ENCODE assay signal across 8 cellular contexts in the genomic region with DNA sequence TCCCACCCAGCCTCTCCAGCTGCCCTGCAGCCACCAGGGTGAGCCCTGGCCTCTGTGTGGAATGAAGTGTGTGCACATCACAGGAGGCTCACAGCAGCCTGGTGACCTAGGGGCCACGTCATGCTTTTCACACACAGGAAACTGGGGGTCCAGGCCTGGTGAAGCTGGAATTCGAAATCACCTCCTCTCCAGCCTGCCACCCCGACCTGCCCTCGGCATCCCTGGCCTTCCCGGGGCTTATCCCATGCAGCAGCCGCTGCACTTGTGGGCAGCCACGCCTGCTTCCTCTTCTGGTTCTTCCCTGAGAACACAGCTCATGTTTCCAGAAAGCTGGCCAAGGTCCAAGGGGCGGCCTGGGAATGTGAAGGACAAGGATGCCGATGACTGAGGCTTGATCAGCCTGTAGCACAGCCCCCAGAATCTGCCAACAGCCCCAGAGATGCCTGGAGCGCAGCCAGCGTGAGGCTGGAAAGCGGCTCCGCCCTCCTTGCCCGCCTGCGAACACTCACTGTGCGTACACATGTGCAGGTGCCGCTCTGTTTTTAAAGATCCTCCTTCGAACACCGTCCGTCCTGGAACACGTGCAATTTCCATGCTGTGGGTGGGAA. TPM values are rescaled to one million over a fixed set of nuclear protein-coding genes. Genes with fewer than 3 reads are reported as not detected.
A peak's percentile ranks its signal among the peaks of the same experiment; 100 is the strongest.
DNase-seq lines count a peak whose midpoint lies in the region; ATAC-seq, FAIRE-seq and TF ChIP-seq lines count a peak whose summit lies in the region.

No MANE protein-coding gene starts in this region.

- POLR2A ChIA-PET in A549 (lab: Yijun Ruan, JAX) = interaction anchor here (1.1 to 1.9 kb wide), 2 partner anchors 87 to 90 kb away, joined by 5 to 16 read pairs; no protein-coding TSS in a partner anchor

- H3K4me1 ChIP-seq in A549 (peaks cover 42% of the 10 kb centered on the region), SJSA1 (replicated peaks) (peaks cover 20% of the 10 kb centered on the region), stomach smooth muscle (ENCODE audit: control insufficient read depth, insufficient read depth, low read length) (peaks cover 24% of the 10 kb centered on the region)

- TF ChIP-seq CTCF in A549 (IDR thresholded peaks at IDR 0.05) = no peak

- peak; percentile 65 to 66 for DNase-seq in A549 (ENCODE audit: low read depth in 1 of 2, low spot score in 1 of 2)
- DNase-seq in Kasumi-1 (lab: John Stamatoyannopoulos, UW) = peak; percentile 6 to 33
- peak; percentile 60 to 91 for DNase-seq in SJSA1 (ENCODE audit: low read depth in 1 of 2, low spot score in 2 of 2)
- DNase-seq in Right ventricle myocardium superior = peak; percentile 91
- DNase-seq in stimulated activated naive CD4-positive, alpha-beta T cell (lab: John Stamatoyannopoulos, UW) = no peak
- DNase-seq in NOMO-1 treated with dmso at 0.1 percent for 144 hours (lab: John Stamatoyannopoulos, UW; ENCODE audit: unreplicated experiment) = no peak

- no peak for FAIRE-seq in A549 (lab: Jason Lieb, UNC)

- no peak overlapping the region for H3K4me3 ChIP-seq in A549
- no peak overlapping the region for H3K4me3 ChIP-seq in SJSA1
- H3K4me3 ChIP-seq in stomach smooth muscle (ENCODE audit: low read length in 2 of 2) = no peak overlapping the region

- peaks cover 37% of the 10 kb centered on the region for H3K27me3 ChIP-seq in SJSA1 (replicated peaks)
- peaks cover 7 to 17% of the 10 kb centered on the region in 2 donors for H3K27me3 ChIP-seq in stomach smooth muscle (ENCODE audit: control insufficient read depth in 1 of 2, insufficient read depth in 2 of 2, low read length in 2 of 2)

- no peak for TF ChIP-seq RAD21 in A549 (conservative IDR thresholded peaks at IDR 0.05 in 1 of 2, IDR thresholded peaks at IDR 0.05 in 1 of 2)

- H3K4me2 ChIP-seq in A549 = peak overlapping the region; percentile 62

- H3K9ac ChIP-seq in stomach smooth muscle (ENCODE audit: low read length in 2 of 2) = no peak overlapping the region

- TF ChIP-seq POLR2A in A549 (IDR thresholded peaks at IDR 0.05; ENCODE audit: low read length) = no peak

- TF ChIP-seq EP300 in A549 (IDR thresholded peaks at IDR 0.05) = no peak

- WGBS in A549 (ENCODE audit: missing lambda C conversion rate) = 38% methylated on average over 21 of the region's 21 CpGs

- H3K36me3 ChIP-seq in SJSA1 = no peaks in the 10 kb centered on the region
- no peaks in the 10 kb centered on the region for H3K36me3 ChIP-seq in stomach smooth muscle (ENCODE audit: control insufficient read depth in 2 of 2, insufficient read depth in 2 of 2, low read length in 2 of 2)

- intact Hi-C loops in Right ventricle myocardium superior (cut with DNase I) = no loop called here

- H3K9me3 ChIP-seq in A549 (no peaks in the 10 kb centered on the region), SJSA1 (replicated peaks) (no peaks in the 10 kb centered on the region), stomach smooth muscle (ENCODE audit: control insufficient read depth in 2 of 2, low read length in 2 of 2) (no peaks in the 10 kb centered on the region)

- H3K27ac ChIP-seq in A549 (peak overlapping the region; percentile 56 to 84; a peak in 4 of 6 replicates), SJSA1 (no peak overlapping the region), stomach smooth muscle (ENCODE audit: low read length) (peak overlapping the region; percentile 31)

- ATAC-seq in A549 (peak; percentile 45 to 61; a peak in 4 of 6 replicates), Right ventricle myocardium superior (ENCODE audit: poor library complexity) (peak; percentile 81), GM19397 (IDR thresholded peaks at IDR 0.05; ENCODE audit: unreplicated experiment) (no peak)

- CTCF ChIA-PET in A549 (lab: Yijun Ruan, JAX) = interaction anchor here (0.8 to 16.9 kb wide), 18 partner anchors 10 to 340 kb away, joined by 3 to 250 read pairs (median 6); no protein-coding TSS in a partner anchor

TF ChIP-seq in A549, 52 proteins besides CTCF, POLR2A, EP300 and RAD21:
- no peak for TF ChIP-seq CBX2 (IDR thresholded peaks at IDR 0.05; ENCODE audit: borderline replicate concordance, low read depth)
- no peak for TF ChIP-seq RARB (CRISPR knock-in tag; IDR thresholded peaks at IDR 0.05)
- TF ChIP-seq, protein P1, sequence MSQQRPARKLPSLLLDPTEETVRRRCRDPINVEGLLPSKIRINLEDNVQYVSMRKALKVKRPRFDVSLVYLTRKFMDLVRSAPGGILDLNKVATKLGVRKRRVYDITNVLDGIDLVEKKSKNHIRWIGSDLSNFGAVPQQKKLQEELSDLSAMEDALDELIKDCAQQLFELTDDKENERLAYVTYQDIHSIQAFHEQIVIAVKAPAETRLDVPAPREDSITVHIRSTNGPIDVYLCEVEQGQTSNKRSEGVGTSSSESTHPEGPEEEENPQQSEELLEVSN (IDR thresholded peaks at IDR 0.05; ENCODE audit: borderline replicate concordance, low read depth) = no peak
- no peak for TF ChIP-seq SREBF2 (IDR thresholded peaks at IDR 0.05)

RNA-seq across cellular contexts. Expression of a gene that starts 4.2 kb away (rescaled TPM):
- polyA plus RNA-seq in A549 (2011; rRNA removed) (0.03 TPM in 2 replicates), A549 (2017; fragmentation: RNase III; extraction: RNeasy Plus Mini Kit Qiagen cat#74134 plus additional on column Dnase treatment) (not detected in 3 replicates)
- polyA plus RNA-seq in A549 (2012; cell fraction: cytosol; rRNA removed) = 0.01 TPM in 2 replicates
- polyA plus RNA-seq in A549 (2012; cell fraction: nucleus; rRNA removed) = 0.02 TPM in 1 of 2 replicates, not detected in the other
- polyA minus RNA-seq in A549 (2011; rRNA and poly(A)+ RNA removed) = not detected in 2 replicates
- total RNA-seq in SJSA1 (2014; rRNA removed; shearing (Covaris generic)) = not detected in 2 replicates
- total RNA-seq in Right ventricle myocardium superior = not detected

Comparison
In these comparisons a context has a peak if more than half of its experiments do, and no peak if none do; other contexts are left out.
1. DNase-seq: peak in A549 (2 of 2), Kasumi-1 (2 of 2), SJSA1 (2 of 2) and Right ventricle myocardium superior (single experiment); none in stimulated activated naive CD4-positive, alpha-beta T cell (0 of 6) and NOMO-1 treated with dmso at 0.1 percent for 144 hours (single experiment).